2 cellular contexts compared by ENCODE assay signal in genomic region chr3:74787008-74787407, GRCh38.
A peak's percentile ranks its signal among the peaks of the same experiment; 100 is the strongest.
TF ChIP-seq lines count a peak whose summit lies in the region.

No MANE protein-coding gene starts in this region.

TF ChIP-seq in H1, 55 proteins besides CTCF, POLR2A, EP300 and RAD21 (continued from another document):
- TF ChIP-seq POLR2AphosphoS5 (IDR thresholded peaks at IDR 0.05; ENCODE audit: low read depth, low read length) (no peak), E2F6 (IDR thresholded peaks at IDR 0.05) (no peak), RNF2 (IDR thresholded peaks at IDR 0.05; ENCODE audit: borderline replicate concordance, low read depth, low read length, missing control alignments, poor library complexity, severe bottlenecking) (no peak), SRF (IDR thresholded peaks at IDR 0.05; ENCODE audit: low read depth, low read length) (no peak), YY1 (IDR thresholded peaks at IDR 0.05; ENCODE audit: low read depth, low read length) (no peak)

TF ChIP-seq in neural cell, 6 proteins besides CTCF, POLR2A, EP300 and RAD21 (continued from another document):
- TF ChIP-seq REST (IDR thresholded peaks at IDR 0.05; ENCODE audit: borderline replicate concordance) = peak; percentile 41
- TF ChIP-seq TAF1 (IDR thresholded peaks at IDR 0.05; ENCODE audit: low read depth) = no peak
TF ChIP-seq in neural cell: peak in this region for 4.
